ENCODE assay signal across 8 cellular contexts in the genomic region with DNA sequence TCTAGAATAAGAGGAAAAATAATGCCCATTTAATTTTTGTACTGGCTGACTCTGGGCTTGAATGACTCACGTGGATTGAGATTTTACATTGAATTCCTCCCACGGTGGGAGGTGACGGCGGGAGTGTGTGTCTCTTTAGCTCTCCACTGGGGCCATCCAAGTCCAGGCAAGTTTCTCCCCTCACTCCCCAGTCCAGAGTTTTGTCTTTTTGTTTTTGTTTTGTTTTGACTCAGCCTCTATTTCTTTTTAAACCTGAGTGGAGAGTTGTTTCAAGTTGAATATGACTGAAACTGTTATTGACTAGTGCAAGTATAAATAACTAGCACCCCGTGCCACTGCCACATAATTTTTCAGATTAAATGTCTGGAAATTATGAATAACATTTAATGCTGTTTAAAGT.
DNase-seq lines count a peak whose midpoint lies in the region; ATAC-seq and TF ChIP-seq lines count a peak whose summit lies in the region.

No MANE protein-coding gene starts in this region.

- ATAC-seq in HG03280 (IDR thresholded peaks at IDR 0.05; ENCODE audit: unreplicated experiment) (peak; percentile 70), GM18519 (IDR thresholded peaks at IDR 0.05; ENCODE audit: low FRiP score, unreplicated experiment) (no peak)
- peak; percentile 44 to 59 for ATAC-seq in stimulated activated naive B cell treated with anti-CD40 and anti-IgM and Interleukin-4, amounts not matched to agents 10 μg/mL and 1 μg/mL and 100 μg/mL, for 72 hours (replicated peaks)

- H3K9me3 Mint-ChIP-seq in stimulated activated naive B cell treated with anti-CD40 and anti-IgM and Interleukin-4, amounts not matched to agents 10 μg/mL and 1 μg/mL and 100 μg/mL, for 72 hours = no peaks in the 10 kb centered on the region

- in situ Hi-C loops in astrocyte of the spinal cord (cut with HindIII; ENCODE audit: low sequenced_read_pairs) (no loop called here), ACHN (cut with HindIII; ENCODE audit: low pct_ligation_motif_present, low pct_unique_long_range_greater_than_20kb, low sequenced_read_pairs) (no loop called here)

- H3K27ac Mint-ChIP-seq in stimulated activated naive B cell treated with anti-CD40 and anti-IgM and Interleukin-4, amounts not matched to agents 10 μg/mL and 1 μg/mL and 100 μg/mL, for 72 hours = peak overlapping the region; percentile 20

- H3K4me1 Mint-ChIP-seq in stimulated activated naive B cell treated with anti-CD40 and anti-IgM and Interleukin-4, amounts not matched to agents 10 μg/mL and 1 μg/mL and 100 μg/mL, for 72 hours = peaks cover 12 to 15% of the 10 kb centered on the region in 2 donors

- no peak overlapping the region for H3K4me3 Mint-ChIP-seq in stimulated activated naive B cell treated with anti-CD40 and anti-IgM and Interleukin-4, amounts not matched to agents 10 μg/mL and 1 μg/mL and 100 μg/mL, for 72 hours

- H3K4me3 ChIP-seq in astrocyte of the spinal cord (ENCODE audit: low read depth, low read length) = no peak overlapping the region

- DNase-seq in activated naive CD4-positive, alpha-beta T cell treated with Interleukin-2 at 50 U/mL for 16 hours = peak; percentile 27
- DNase-seq in activated naive CD4-positive, alpha-beta T cell (lab: John Stamatoyannopoulos, UW) = no peak
- DNase-seq in astrocyte of the spinal cord (ENCODE audit: low read depth, low spot score) (peak; percentile 67), ACHN (no peak)
- no peak for DNase-seq in stimulated activated naive B cell treated with anti-CD40 and anti-IgM and Interleukin-4, amounts not matched to agents 10 μg/mL and 1 μg/mL and 100 μg/mL, for 72 hours
- no peak for DNase-seq in stimulated activated CD4-positive, alpha-beta T cell treated with anti-CD3 and anti-CD28 coated beads, Interleukin-4, amount 100 ng/mL, for 4 hours

- H3K36me3 Mint-ChIP-seq in stimulated activated naive B cell treated with anti-CD40 and anti-IgM and Interleukin-4, amounts not matched to agents 10 μg/mL and 1 μg/mL and 100 μg/mL, for 72 hours = no peaks in the 10 kb centered on the region

- no peak for TF ChIP-seq CTCF in astrocyte of the spinal cord (IDR thresholded peaks at IDR 0.05; ENCODE audit: low read depth, low read length)

- H3K27me3 Mint-ChIP-seq in stimulated activated naive B cell treated with anti-CD40 and anti-IgM and Interleukin-4, amounts not matched to agents 10 μg/mL and 1 μg/mL and 100 μg/mL, for 72 hours = no peaks in the 10 kb centered on the region

Comparison
In these comparisons a context has a peak if more than half of its experiments do, and no peak if none do; other contexts are left out.
1. DNase-seq: peak in activated naive CD4-positive, alpha-beta T cell treated with Interleukin-2 at 50 U/mL for 16 hours (single experiment) and astrocyte of the spinal cord (single experiment); none in activated naive CD4-positive, alpha-beta T cell (0 of 4), stimulated activated naive B cell treated with anti-CD40 and anti-IgM and Interleukin-4, amounts not matched to agents 10 μg/mL and 1 μg/mL and 100 μg/mL, for 72 hours (single experiment), ACHN (single experiment) and stimulated activated CD4-positive, alpha-beta T cell treated with anti-CD3 and anti-CD28 coated beads, Interleukin-4, amount 100 ng/mL, for 4 hours (0 of 2).